Comparison of ENCODE assay signal across 29 cellular contexts in genomic region chr17:36682804-36683203, GRCh38.
"Had no signal": no experiment of that assay in that cellular context is flagged by ENCODE, and none has a peak within 500 bp of the region (broad histone marks: within the 10 kb centered on the region; RNA-seq: fewer than 3 reads in every experiment).

No MANE protein-coding gene starts in this region.

- H3K4me2 ChIP-seq: neural progenitor cell, smooth muscle cell had no signal

- H3K27ac ChIP-seq: dorsolateral prefrontal cortex, epithelial cell of prostate, gastrocnemius medialis, neural progenitor cell, prostate gland, right atrium auricular region, stomach, thyroid gland, vagina had no signal

- H3K27me3 ChIP-seq: dorsolateral prefrontal cortex, neural progenitor cell, right atrium auricular region, thyroid gland, vagina had no signal

- H3K36me3 ChIP-seq: gastrocnemius medialis, neural progenitor cell, prostate gland, right atrium auricular region, stomach, thyroid gland, vagina had no signal

- H3K4me1 ChIP-seq: gastrocnemius medialis, prostate gland, right atrium auricular region, stomach, thyroid gland, vagina had no signal

- ATAC-seq: esophagus mucosa; gastrocnemius medialis; left lobe of liver; mucosa of descending colon; natural killer cell treated with Interleukin-12 subunit alpha and Interleukin-12 subunit beta and Interleukin-15 and Interleukin-18, amount 100 ng/mL, for 72 hours; sciatic nerve had no signal

- DNase-seq: dorsolateral prefrontal cortex; effector CD4-positive, alpha-beta T cell; foreskin fibroblast; gastrocnemius medialis; head of caudate nucleus; mesenchymal stem cell; mucosa of descending colon; naive B cell; nucleus accumbens; stimulated activated CD4-positive, alpha-beta T cell treated with anti-CD3 and anti-CD28 coated beads, Interleukin-12 subunit alpha, Interleukin-12 subunit beta, amount 100 ng/mL, for 4 hours; stimulated activated CD4-positive, alpha-beta T cell treated with anti-CD3 and anti-CD28 coated beads, Interleukin-1b, Interleukin-23, amount 100 ng/mL, for 48 hours; stimulated activated CD4-positive, alpha-beta T cell treated with anti-CD3 and anti-CD28 coated beads, Interleukin-4, amount 100 ng/mL, for 1 hour; stimulated activated CD8-positive, alpha-beta memory T cell treated with anti-CD3 and anti-CD28 coated beads, Interleukin-4, amount 100 ng/mL, for 48 hours; stimulated activated naive CD4-positive, alpha-beta T cell; stomach; thyroid gland; trophoblast cell had no signal

- H2AFZ ChIP-seq: neural progenitor cell had no signal

- H3K4me3 ChIP-seq: dorsolateral prefrontal cortex, gastrocnemius medialis, lung, mucosa of descending colon, neural progenitor cell, prostate gland, right atrium auricular region, smooth muscle cell, stomach, thyroid gland, vagina had no signal

- H3K9me3 ChIP-seq: gastrocnemius medialis, mucosa of descending colon, prostate gland, right atrium auricular region, stomach, thyroid gland, vagina had no signal

- H3K9ac ChIP-seq: neural progenitor cell had no signal

- FAIRE-seq: keratinocyte had no signal
